In genomic region chr15:29070471-29071192, GRCh38 we compare ENCODE assay signal across 24 cellular contexts.
DNase-seq lines count a peak whose midpoint lies in the region; ATAC-seq and TF ChIP-seq lines count a peak whose summit lies in the region.
"Had no signal": no experiment of that assay in that cellular context is flagged by ENCODE, and none has a peak within 500 bp of the region (broad histone marks: within the 10 kb centered on the region; RNA-seq: fewer than 3 reads in every experiment).

No MANE protein-coding gene starts in this region.

- H3K9me3 Mint-ChIP-seq in brain: peaks cover 4 to 11% (median 6%) of the 10 kb centered on the region in 5 experiments
- H3K9me3 Mint-ChIP-seq in CD14-positive monocyte: peaks cover 0 to 6% (median 4%) of the 10 kb centered on the region in 7 donors

- no peaks in the 10 kb centered on the region for H3K27me3 ChIP-seq in HAP-1 (ENCODE audit: low read depth)
- H3K27me3 ChIP-seq: ascending aorta, colonic mucosa, right atrium auricular region, SJCRH30, tibial nerve had no signal

- intact Hi-C loops in CD14-positive monocyte (cut with micrococcal nuclease): no loop called here

- no peaks in the 10 kb centered on the region for H3K36me3 ChIP-seq in HAP-1 (replicated peaks)
- H3K36me3 ChIP-seq: ascending aorta, colonic mucosa, right atrium auricular region, SJCRH30, tibial nerve had no signal

- DNase-seq in HAP-1 (ENCODE audit: low spot score in 2 of 2): peak; percentile 56 to 75
- peak; percentile 76 for DNase-seq in inferior parietal cortex (ENCODE audit: extremely low spot score)
- DNase-seq in retina: peak; percentile 63
- no peak for DNase-seq in amniotic stem cell (lab: John Stamatoyannopoulos, UW)
- DNase-seq in CD14-positive monocyte (ENCODE audit: low spot score): no peak
- no peak for DNase-seq in activated CD4-positive, alpha-beta T cell treated with anti-CD3 and anti-CD28 coated beads for 4 hours
- DNase-seq: activated CD8-positive, alpha-beta T cell treated with anti-CD3 and anti-CD28 coated beads for 36 hours; activated naive CD4-positive, alpha-beta T cell treated with Interleukin-2 at 50 U/mL for 16 hours; activated T-cell treated with anti-CD3 and anti-CD28 coated beads, Interleukin-2, amount 50 U/mL, for 24 hours; colonic mucosa; COR-L47; NCI-H2029 treated with DMSO at 0.1 percent for 48 hours; NCI-H526 treated with DMSO at 0.1 percent for 48 hours; PC-3; SJCRH30; T-helper 2 cell had no signal

- no peaks in the 10 kb centered on the region for H3K9me3 ChIP-seq in HAP-1
- H3K9me3 ChIP-seq: colonic mucosa, right atrium auricular region, SJCRH30 had no signal

- in situ Hi-C loops in HAP-1 (cut with MboI; ENCODE audit: low sequenced_read_pairs): no loop called here

- no peak for ATAC-seq in HG03159 (IDR thresholded peaks at IDR 0.05; ENCODE audit: unreplicated experiment)
- ATAC-seq: activated CD8-positive, alpha-beta T cell treated with anti-CD3 and anti-CD28 coated beads for 36 hours; PC-3; stimulated activated memory B cell treated with anti-CD40 and anti-IgM and Interleukin-4, amounts not matched to agents 10 μg/mL and 1 μg/mL and 100 μg/mL, for 72 hours; WTC11 had no signal

- H3K27ac Mint-ChIP-seq in brain: peak overlapping the region; percentile 58 to 94 (median 84)
- no peak overlapping the region for H3K27ac Mint-ChIP-seq in CD14-positive monocyte
- H3K27ac Mint-ChIP-seq: activated CD8-positive, alpha-beta T cell treated with anti-CD3 and anti-CD28 coated beads for 36 hours; activated T-cell treated with anti-CD3 and anti-CD28 coated beads, Interleukin-2, amount 50 U/mL, for 24 hours; mesothelial cell of epicardium; stimulated activated memory B cell treated with anti-CD40 and anti-IgM and Interleukin-4, amounts not matched to agents 10 μg/mL and 1 μg/mL and 100 μg/mL, for 72 hours; WTC11 had no signal

- H3K4me1 Mint-ChIP-seq in brain: peaks cover 75% of the 10 kb centered on the region
- H3K4me1 Mint-ChIP-seq in CD14-positive monocyte: no peaks in the 10 kb centered on the region
- H3K4me1 Mint-ChIP-seq: mesothelial cell of epicardium; stimulated activated memory B cell treated with anti-CD40 and anti-IgM and Interleukin-4, amounts not matched to agents 10 μg/mL and 1 μg/mL and 100 μg/mL, for 72 hours; WTC11 had no signal

- no peak overlapping the region for H3K4me3 ChIP-seq in HAP-1
- H3K4me3 ChIP-seq: ascending aorta, colonic mucosa, right atrium auricular region, SJCRH30, tibial nerve had no signal

- H3K36me3 Mint-ChIP-seq in brain (peaks cover 19% of the 10 kb centered on the region), CD14-positive monocyte (no peaks in the 10 kb centered on the region)
- H3K36me3 Mint-ChIP-seq: stimulated activated memory B cell treated with anti-CD40 and anti-IgM and Interleukin-4, amounts not matched to agents 10 μg/mL and 1 μg/mL and 100 μg/mL, for 72 hours had no signal

- H3K4me3 Mint-ChIP-seq in brain (peak overlapping the region in 4 of 5 experiments; percentile 12 to 61 (median 46)), CD14-positive monocyte (no peak overlapping the region)
- H3K4me3 Mint-ChIP-seq: activated CD8-positive, alpha-beta T cell treated with anti-CD3 and anti-CD28 coated beads for 36 hours; activated T-cell treated with anti-CD3 and anti-CD28 coated beads, Interleukin-2, amount 50 U/mL, for 24 hours; mesothelial cell of epicardium; stimulated activated memory B cell treated with anti-CD40 and anti-IgM and Interleukin-4, amounts not matched to agents 10 μg/mL and 1 μg/mL and 100 μg/mL, for 72 hours; WTC11 had no signal

- H3K4me1 ChIP-seq in HAP-1: peaks cover 12% of the 10 kb centered on the region
- H3K4me1 ChIP-seq: ascending aorta, colonic mucosa, right atrium auricular region, SJCRH30, tibial nerve had no signal

- no peaks in the 10 kb centered on the region for H3K27me3 Mint-ChIP-seq in brain
- H3K27me3 Mint-ChIP-seq in CD14-positive monocyte (ENCODE audit: low read depth in 3 of 3): peaks cover 0 to 9% (median 2%) of the 10 kb centered on the region in 3 donors
- H3K27me3 Mint-ChIP-seq: activated CD8-positive, alpha-beta T cell treated with anti-CD3 and anti-CD28 coated beads for 36 hours; activated T-cell treated with anti-CD3 and anti-CD28 coated beads, Interleukin-2, amount 50 U/mL, for 24 hours; stimulated activated memory B cell treated with anti-CD40 and anti-IgM and Interleukin-4, amounts not matched to agents 10 μg/mL and 1 μg/mL and 100 μg/mL, for 72 hours had no signal

- no peak for TF ChIP-seq CTCF in brain (conservative IDR thresholded peaks at IDR 0.05)
- TF ChIP-seq CTCF in CD14-positive monocyte (IDR thresholded peaks at IDR 0.05): no peak

Comparison
In these comparisons a context has a peak if more than half of its experiments do, and no peak if none do; other contexts are left out.
1. DNase-seq: peak in HAP-1 (2 of 2), inferior parietal cortex (single experiment) and retina (single experiment); none in amniotic stem cell (single experiment), CD14-positive monocyte (single experiment) and activated CD4-positive, alpha-beta T cell treated with anti-CD3 and anti-CD28 coated beads for 4 hours (0 of 2).
2. H3K27ac Mint-ChIP-seq: peak in brain (5 of 5); none in CD14-positive monocyte (0 of 7).
3. H3K4me3 Mint-ChIP-seq: peak in brain (4 of 5); none in CD14-positive monocyte (0 of 2).